In genomic region chr12:104358353-104359003, GRCh38 we compare ENCODE assay signal across 1 cellular context.
TF ChIP-seq lines count a peak whose summit lies in the region.

No MANE protein-coding gene starts in this region.

TF ChIP-seq in SK-N-SH treated with all-trans-retinoic acid at 6 μM for 48 hours, 23 proteins besides CTCF, POLR2A, EP300 and RAD21 (continued from another document):
- TF ChIP-seq TSHZ2 (CRISPR knock-in tag; IDR thresholded peaks at IDR 0.05) (no peak), ARNTL (CRISPR knock-in tag; IDR thresholded peaks at IDR 0.05; ENCODE audit: borderline replicate concordance, low read depth) (no peak), ZFP30 (CRISPR knock-in tag; IDR thresholded peaks at IDR 0.05) (no peak), TOX (CRISPR knock-in tag; IDR thresholded peaks at IDR 0.05; ENCODE audit: borderline replicate concordance) (no peak), PATZ1 (CRISPR knock-in tag; IDR thresholded peaks at IDR 0.05; ENCODE audit: borderline replicate concordance) (no peak), ZFP3 (CRISPR knock-in tag; IDR thresholded peaks at IDR 0.05) (no peak), ZNF8 (CRISPR knock-in tag; IDR thresholded peaks at IDR 0.05) (no peak), POU6F1 (CRISPR knock-in tag; IDR thresholded peaks at IDR 0.05; ENCODE audit: borderline replicate concordance, low read depth) (no peak), ISL1 (CRISPR knock-in tag; IDR thresholded peaks at IDR 0.05) (no peak), CSRNP3 (CRISPR knock-in tag; IDR thresholded peaks at IDR 0.05) (no peak), ZNF70 (CRISPR knock-in tag; IDR thresholded peaks at IDR 0.05) (no peak), GLIS3 (CRISPR knock-in tag; IDR thresholded peaks at IDR 0.05) (no peak), ESRRG (CRISPR knock-in tag; IDR thresholded peaks at IDR 0.05) (no peak), ZNF565 (CRISPR knock-in tag; conservative IDR thresholded peaks at IDR 0.05; ENCODE audit: low read depth) (no peak), PPARA (CRISPR knock-in tag; IDR thresholded peaks at IDR 0.05; ENCODE audit: borderline replicate concordance) (no peak), CREB5 (CRISPR knock-in tag; IDR thresholded peaks at IDR 0.05; ENCODE audit: low read depth) (no peak), SNAI2 (CRISPR knock-in tag; IDR thresholded peaks at IDR 0.05) (no peak)
